Comparison of ENCODE assay signal across 14 cellular contexts in the genomic region with DNA sequence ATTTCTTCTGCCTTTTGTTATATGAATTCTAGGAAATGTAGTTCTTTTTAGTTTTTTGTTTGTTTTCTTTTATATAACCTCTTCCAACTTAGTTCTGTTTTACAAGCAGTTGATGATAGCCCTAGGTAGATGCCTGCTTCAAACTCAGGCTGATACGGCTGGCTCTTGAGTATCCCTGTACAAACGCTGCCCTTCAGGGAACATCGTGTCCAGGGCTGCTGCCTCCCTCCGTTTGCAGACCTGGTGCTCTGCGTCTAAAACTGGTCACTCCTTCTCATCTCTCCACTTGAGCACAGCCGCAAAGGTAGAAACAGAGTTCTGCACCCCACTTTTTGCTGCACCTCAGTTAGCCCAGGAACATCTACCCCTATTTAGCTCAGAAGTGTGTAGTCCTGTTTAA.
A peak's percentile ranks its signal among the peaks of the same experiment; 100 is the strongest.
DNase-seq lines count a peak whose midpoint lies in the region; ATAC-seq and TF ChIP-seq lines count a peak whose summit lies in the region.
"Had no signal": no experiment of that assay in that cellular context is flagged by ENCODE, and none has a peak within 500 bp of the region (broad histone marks: within the 10 kb centered on the region; RNA-seq: fewer than 3 reads in every experiment).

No MANE protein-coding gene starts in this region.

- 35 to 49% methylated on average over 6 of the region's 6 CpGs for WGBS in aorta, 2 donors

- ATAC-seq in Right ventricle myocardium inferior = no peak
- peak; percentile 20 for ATAC-seq in aorta (ENCODE audit: low FRiP score)
- no peak for ATAC-seq in HG03571 (IDR thresholded peaks at IDR 0.05; ENCODE audit: unreplicated experiment)

- H3K27ac ChIP-seq in cardiac muscle cell (peak overlapping the region; percentile 68), coronary artery (peak overlapping the region; percentile 46 to 70), aorta (ENCODE audit: low read depth in 1 of 2, low read length in 2 of 2) (peak overlapping the region in 1 of 2 donors; percentile 8), substantia nigra (ENCODE audit: low read depth, low read length, poor library complexity, severe bottlenecking) (no peak overlapping the region)

- H3K27me3 ChIP-seq in cardiac muscle cell (no peaks in the 10 kb centered on the region), aorta (ENCODE audit: control insufficient read depth in 1 of 2, insufficient read depth in 2 of 2, low read length in 1 of 2) (no peaks in the 10 kb centered on the region)

- DNase-seq in cardiac muscle cell (ENCODE audit: low read depth in 1 of 2, low spot score in 1 of 2) = peak in 1 of 2 donors; percentile 31
- DNase-seq in Right ventricle myocardium inferior (ENCODE audit: missing footprints) = no peak
- no peak for DNase-seq in coronary artery (ENCODE audit: low spot score)
- DNase-seq in aorta = no peak
- DNase-seq in medulla oblongata (ENCODE audit: extremely low spot score) = no peak
- DNase-seq in substantia nigra (lab: John Stamatoyannopoulos, UW) = no peak
- DNase-seq: activated CD4-positive, alpha-beta memory T cell treated with anti-CD3 and anti-CD28 coated beads, Interleukin-2, amount 10 ng/mL, durations not matched to agents 7 days and 5 days; activated naive CD4-positive, alpha-beta T cell treated with anti-CD3 and anti-CD28 coated beads, Interleukin-2, amount 50 U/mL, for 16 hours; NCI-H187; posterior cingulate gyrus had no signal

- no peaks in the 10 kb centered on the region for H3K9me3 Mint-ChIP-seq in nephron
- H3K9me3 Mint-ChIP-seq: activated CD4-positive, alpha-beta memory T cell treated with anti-CD3 and anti-CD28 coated beads, Interleukin-2, amount 10 ng/mL, durations not matched to agents 7 days and 5 days; T-cell had no signal

- H3K4me3 ChIP-seq in cardiac muscle cell (no peak overlapping the region), coronary artery (peak overlapping the region; percentile 55), aorta (ENCODE audit: low read length in 2 of 2) (no peak overlapping the region)

- peak overlapping the region in 2 of 3 experiments; percentile 12 to 51 for H3K4me3 Mint-ChIP-seq in nephron
- H3K4me3 Mint-ChIP-seq: activated CD4-positive, alpha-beta memory T cell treated with anti-CD3 and anti-CD28 coated beads, Interleukin-2, amount 10 ng/mL, durations not matched to agents 7 days and 5 days had no signal

- TF ChIP-seq CTCF in cardiac muscle cell (IDR thresholded peaks at IDR 0.05; ENCODE audit: low read depth, low read length) = no peak
- no peak for TF ChIP-seq CTCF in coronary artery (IDR thresholded peaks at IDR 0.05)
- no peak for TF ChIP-seq CTCF in nephron (IDR thresholded peaks at IDR 0.05; ENCODE audit: unreplicated experiment in 3 of 3)

- H3K9me3 ChIP-seq in cardiac muscle cell (ENCODE audit: low read depth) (no peaks in the 10 kb centered on the region), aorta (ENCODE audit: control insufficient read depth, low read length) (no peaks in the 10 kb centered on the region)

- no peaks in the 10 kb centered on the region for H3K36me3 ChIP-seq in cardiac muscle cell
- no peaks in the 10 kb centered on the region for H3K36me3 ChIP-seq in aorta (ENCODE audit: control insufficient read depth in 1 of 2, insufficient read depth in 2 of 2, low read length in 1 of 2)

- H3K4me1 ChIP-seq in cardiac muscle cell (ENCODE audit: low read depth) = peaks cover 36% of the 10 kb centered on the region
- H3K4me1 ChIP-seq in aorta (ENCODE audit: control insufficient read depth in 1 of 2, insufficient read depth in 2 of 2, low read length in 2 of 2) = peaks cover 4 to 7% of the 10 kb centered on the region in 2 donors

- peaks cover 52% of the 10 kb centered on the region for H3K36me3 Mint-ChIP-seq in nephron (ENCODE audit: low read depth)
- H3K36me3 Mint-ChIP-seq: IgD-negative memory B cell, T-cell had no signal

- H3K27ac Mint-ChIP-seq in nephron = peak overlapping the region; percentile 96 to 97 (median 96)
- H3K27ac Mint-ChIP-seq: activated CD4-positive, alpha-beta memory T cell treated with anti-CD3 and anti-CD28 coated beads, Interleukin-2, amount 10 ng/mL, durations not matched to agents 7 days and 5 days; IgD-negative memory B cell; T-cell had no signal

- H3K27me3 Mint-ChIP-seq in nephron (ENCODE audit: low read depth) = no peaks in the 10 kb centered on the region
- H3K27me3 Mint-ChIP-seq: activated CD4-positive, alpha-beta memory T cell treated with anti-CD3 and anti-CD28 coated beads, Interleukin-2, amount 10 ng/mL, durations not matched to agents 7 days and 5 days had no signal

- H3K4me1 Mint-ChIP-seq in nephron = peaks cover 57% of the 10 kb centered on the region
- H3K4me1 Mint-ChIP-seq: IgD-negative memory B cell had no signal

- intact Hi-C loops in Right ventricle myocardium inferior (cut with DNase I) = loop anchor here (10.0 kb wide), 1 partner anchor 158 kb away; no protein-coding TSS in a partner anchor
- intact Hi-C loops in aorta (cut with DNase I) = no loop called here
